ENCODE assay signal across 8 cellular contexts in genomic region chr5:163505475-163506457, GRCh38. TPM values are rescaled to one million over a fixed set of nuclear protein-coding genes. Genes with fewer than 3 reads are reported as not detected.
DNase-seq lines count a peak whose midpoint lies in the region; ATAC-seq, FAIRE-seq and TF ChIP-seq lines count a peak whose summit lies in the region.

TSS of gene MAT2B (plus strand) at chr5:163505619. CDS start at chr5:163505687, 68 bp downstream.

- H3K9me3 ChIP-seq in Caco-2 (no peaks in the 10 kb centered on the region), mesenchymal stem cell (ENCODE audit: control insufficient read depth, low read length) (no peaks in the 10 kb centered on the region)

- H4K91ac ChIP-seq in mesenchymal stem cell (ENCODE audit: low read length) = peak within 1 kb of the TSS; percentile 94

- H3K4me1 Mint-ChIP-seq in Caco-2 (ENCODE audit: low read depth, unreplicated experiment) = peaks cover 12% of the 10 kb centered on the region
- peaks cover 47 to 61% of the 10 kb centered on the region in 2 donors for H3K4me1 Mint-ChIP-seq in effector memory CD8-positive, alpha-beta T cell (ENCODE audit: low read depth in 2 of 2)

- no peak within 1 kb of the TSS for H2AK5ac ChIP-seq in mesenchymal stem cell (ENCODE audit: low read length, severe bottlenecking)

- peak within 1 kb of the TSS; percentile 72 for H3K4me3 ChIP-seq in Caco-2 (ENCODE audit: low read depth, low read length)
- peak within 1 kb of the TSS; percentile 89 for H3K4me3 ChIP-seq in mesenchymal stem cell (ENCODE audit: insufficient read depth in 1 of 2, low read depth in 1 of 2, low read length in 2 of 2)

- H3K4me2 ChIP-seq in mesenchymal stem cell (ENCODE audit: low read length, poor library complexity, severe bottlenecking) = peak within 1 kb of the TSS; percentile 93

- peak within 1 kb of the TSS; percentile 36 for H2AFZ ChIP-seq in mesenchymal stem cell (ENCODE audit: low read depth, low read length)

- H3K18ac ChIP-seq in mesenchymal stem cell (ENCODE audit: low read depth in 1 of 2, low read length in 2 of 2) = peak within 1 kb of the TSS; percentile 92 to 98

- H2BK5ac ChIP-seq in mesenchymal stem cell (ENCODE audit: low read depth, low read length, poor library complexity, severe bottlenecking) = peak within 1 kb of the TSS; percentile 90

- ATAC-seq in GM21367 (IDR thresholded peaks at IDR 0.05; ENCODE audit: unreplicated experiment) = peak; percentile 86
- peak; percentile 85 for ATAC-seq in effector memory CD8-positive, alpha-beta T cell (replicated peaks)

- no peaks in the 10 kb centered on the region for H3K27me3 Mint-ChIP-seq in Caco-2 (ENCODE audit: insufficient read depth, unreplicated experiment)
- no peaks in the 10 kb centered on the region for H3K27me3 Mint-ChIP-seq in effector memory CD8-positive, alpha-beta T cell

- H3K4me1 ChIP-seq in Caco-2 (peaks cover 29% of the 10 kb centered on the region), mesenchymal stem cell (ENCODE audit: control insufficient read depth, insufficient read depth, low read depth, low read length) (peaks cover 1% of the 10 kb centered on the region)

- peak within 1 kb of the TSS; percentile 95 for H4K8ac ChIP-seq in mesenchymal stem cell (ENCODE audit: low read length)

- peak; percentile 94 to 95 for DNase-seq in Caco-2
- peak; percentile 87 for DNase-seq in HTR-8/SVneo (ENCODE audit: insufficient read length, low spot score)
- peak; percentile 95 for DNase-seq in NOMO-1 treated with DMSO at 0.1 percent for 48 hours (lab: John Stamatoyannopoulos, UW; ENCODE audit: unreplicated experiment)
- DNase-seq in activated CD8-positive, alpha-beta memory T cell treated with anti-CD3 and anti-CD28 coated beads for 4 hours (ENCODE audit: low read depth in 2 of 2) = peak; percentile 89 to 90
- peak; percentile 92 to 94 (median 94) for DNase-seq in effector memory CD8-positive, alpha-beta T cell
- peak; percentile 96 for DNase-seq in mesenchymal stem cell
- DNase-seq in stimulated activated CD8-positive, alpha-beta memory T cell treated with anti-CD3 and anti-CD28 coated beads, Interleukin-12 subunit alpha, Interleukin-12 subunit beta, amount 100 ng/mL, for 4 hours (ENCODE audit: low read depth) = peak; percentile 94

- H3K9me3 Mint-ChIP-seq in Caco-2 (ENCODE audit: unreplicated experiment) = no peaks in the 10 kb centered on the region
- H3K9me3 Mint-ChIP-seq in effector memory CD8-positive, alpha-beta T cell = no peaks in the 10 kb centered on the region

- intact Hi-C loops in Caco-2 (cut with micrococcal nuclease; ENCODE audit: unreplicated experiment) = loop anchor here (1.0 kb wide), 1 partner anchor 45 kb away; the partner anchor contains the start of genes HMMR and NUDCD2

- H3K27ac Mint-ChIP-seq in Caco-2 (ENCODE audit: unreplicated experiment) = peak within 1 kb of the TSS; percentile 94
- peak within 1 kb of the TSS; percentile 99 for H3K27ac Mint-ChIP-seq in effector memory CD8-positive, alpha-beta T cell

- no peaks in the 10 kb centered on the region for H3K27me3 ChIP-seq in Caco-2 (replicated peaks; ENCODE audit: control insufficient read depth, insufficient read depth, low read length)
- no peaks in the 10 kb centered on the region for H3K27me3 ChIP-seq in mesenchymal stem cell (ENCODE audit: control insufficient read depth in 1 of 2, insufficient read depth in 1 of 2, low read length in 2 of 2)

- no peak within 1 kb of the TSS for H2BK15ac ChIP-seq in mesenchymal stem cell (ENCODE audit: low read depth, poor library complexity, severe bottlenecking)

- peak within 1 kb of the TSS; percentile 94 for H3K9ac ChIP-seq in mesenchymal stem cell (ENCODE audit: low read length)

- peak within 1 kb of the TSS; percentile 75 to 97 for H3K4ac ChIP-seq in mesenchymal stem cell (ENCODE audit: low read depth in 1 of 2, low read length in 2 of 2)

- H3K27ac ChIP-seq in mesenchymal stem cell (ENCODE audit: low read length, poor library complexity, severe bottlenecking) = peak within 1 kb of the TSS; percentile 89

- BruUV-seq in Caco-2 (replicated peaks; lab: Mats Ljungman, UMichigan) = TSS peak; percentile 52

- H3K36me3 ChIP-seq in Caco-2 (ENCODE audit: control insufficient read depth, insufficient read depth, low read length) (no peaks in the 10 kb centered on the region), mesenchymal stem cell (ENCODE audit: control insufficient read depth in 1 of 2, insufficient read depth in 2 of 2, low read depth in 1 of 2, low read length in 2 of 2) (peaks cover 0 to 2% of the 10 kb centered on the region in 2 experiments)

- POLR2A ChIA-PET in Caco-2 (lab: Charles Lee) = interaction anchor here (1.0 to 1.5 kb wide), 3 partner anchors 45 to 68 kb away, joined by 3 to 19 read pairs (median 6); partner anchors contain the start of genes CCNG1, HMMR and NUDCD2

- H2BK12ac ChIP-seq in mesenchymal stem cell (ENCODE audit: low read length in 2 of 2) = no peak within 1 kb of the TSS

- CTCF ChIA-PET in Caco-2 (lab: Charles Lee) = interaction anchor here (1.0 to 1.5 kb wide), 2 partner anchors 17 to 45 kb away, joined by 4 to 5 read pairs; partner anchors contain the start of gene HMMR

- H3K36me3 Mint-ChIP-seq in Caco-2 (ENCODE audit: insufficient read depth, unreplicated experiment) = peaks cover 11% of the 10 kb centered on the region
- peaks cover 51% of the 10 kb centered on the region for H3K36me3 Mint-ChIP-seq in effector memory CD8-positive, alpha-beta T cell (ENCODE audit: insufficient read depth)

- H2BK120ac ChIP-seq in mesenchymal stem cell (ENCODE audit: low read depth, low read length) = peak within 1 kb of the TSS; percentile 73

- H3K23ac ChIP-seq in mesenchymal stem cell (ENCODE audit: low read length in 2 of 2) = peak within 1 kb of the TSS in 1 of 2 experiments; percentile 40

- FAIRE-seq in HTR-8/SVneo (lab: Jason Lieb, UNC) = peak; percentile 82

- peak within 1 kb of the TSS; percentile 74 to 89 for H3K14ac ChIP-seq in mesenchymal stem cell (ENCODE audit: low read length in 2 of 2)

- no peaks in the 10 kb centered on the region for H3K79me1 ChIP-seq in mesenchymal stem cell (replicated peaks; ENCODE audit: low read length, poor library complexity, severe bottlenecking)

- H3K4me3 Mint-ChIP-seq in Caco-2 (ENCODE audit: unreplicated experiment) = peak within 1 kb of the TSS; percentile 85
- H3K4me3 Mint-ChIP-seq in effector memory CD8-positive, alpha-beta T cell = peak within 1 kb of the TSS; percentile 91 to 94

- WGBS in mesenchymal stem cell = under 1% methylated on average over 61 of the region's 68 CpGs

- peak; percentile 32 to 75 for TF ChIP-seq CTCF in Caco-2 (IDR thresholded peaks at IDR 0.05; ENCODE audit: insufficient read depth in 1 of 2, low read depth in 1 of 2, low read length in 1 of 2, severe bottlenecking in 1 of 2, unreplicated experiment in 1 of 2)

RNA-seq across cellular contexts. Expression of gene MAT2B, which starts in this region (rescaled TPM):
- 23.4 and 25.1 TPM in 2 replicates for total RNA-seq in Caco-2 (2022)
- polyA plus RNA-seq in mesenchymal stem cell (2013, experiment 1 of 2) = 35.4 TPM
- 37.9 TPM for polyA plus RNA-seq in mesenchymal stem cell (2013, experiment 2 of 2)

Comparison
In these comparisons a context has a peak if more than half of its experiments do, and no peak if none do; other contexts are left out.
1. Peak in every context shown above with its lines: DNase-seq, ATAC-seq, H3K4me3 ChIP-seq and H3K27ac ChIP-seq.